In genomic region chr14:71555654-71556559, GRCh38 we compare ENCODE assay signal across 9 cellular contexts.
A peak's percentile ranks its signal among the peaks of the same experiment; 100 is the strongest.
DNase-seq lines count a peak whose midpoint lies in the region; ATAC-seq lines count a peak whose summit lies in the region.
"Had no signal": no experiment of that assay in that cellular context is flagged by ENCODE, and none has a peak within 500 bp of the region (broad histone marks: within the 10 kb centered on the region; RNA-seq: fewer than 3 reads in every experiment).

No MANE protein-coding gene starts in this region.

- H3K4me3 Mint-ChIP-seq in activated T-helper 2 cell treated with anti-CD3 and anti-CD28 coated beads, Interferon-gamma antibody, Interleukin-2, Interleukin-4, amounts not matched to agents 10 μg/mL and 5 μg/mL and 100 μg/mL, durations not matched to agents 14 hours and 24 hours and 36 hours (ENCODE audit: low read depth) = peak overlapping the region; percentile 35
- peak overlapping the region; percentile 70 to 88 (median 82) for H3K4me3 Mint-ChIP-seq in naive thymus-derived CD4-positive, alpha-beta T cell

- no peaks in the 10 kb centered on the region for H3K27me3 Mint-ChIP-seq in activated T-helper 2 cell treated with anti-CD3 and anti-CD28 coated beads, Interferon-gamma antibody, Interleukin-2, Interleukin-4, amounts not matched to agents 10 μg/mL and 5 μg/mL and 100 μg/mL, durations not matched to agents 14 hours and 24 hours and 36 hours (ENCODE audit: low read depth)
- H3K27me3 Mint-ChIP-seq in naive thymus-derived CD4-positive, alpha-beta T cell = no peaks in the 10 kb centered on the region

- H3K36me3 Mint-ChIP-seq in activated T-helper 2 cell treated with anti-CD3 and anti-CD28 coated beads, Interferon-gamma antibody, Interleukin-2, Interleukin-4, amounts not matched to agents 10 μg/mL and 5 μg/mL and 100 μg/mL, durations not matched to agents 14 hours and 24 hours and 36 hours (ENCODE audit: low read depth) = peaks cover 52% of the 10 kb centered on the region
- H3K36me3 Mint-ChIP-seq in naive thymus-derived CD4-positive, alpha-beta T cell = peaks cover 0 to 17% (median 0%) of the 10 kb centered on the region in 5 donors

- peaks cover 3% of the 10 kb centered on the region for H3K9me3 Mint-ChIP-seq in activated T-helper 2 cell treated with anti-CD3 and anti-CD28 coated beads, Interferon-gamma antibody, Interleukin-2, Interleukin-4, amounts not matched to agents 10 μg/mL and 5 μg/mL and 100 μg/mL, durations not matched to agents 14 hours and 24 hours and 36 hours
- no peaks in the 10 kb centered on the region for H3K9me3 Mint-ChIP-seq in naive thymus-derived CD4-positive, alpha-beta T cell

- CTCF ChIA-PET in naive thymus-derived CD4-positive, alpha-beta T cell (lab: Charles Lee) = no interaction called here

- H3K9me3 ChIP-seq in naive thymus-derived CD4-positive, alpha-beta T cell (ENCODE audit: control insufficient read depth in 2 of 3, low read length in 3 of 3) = no peaks in the 10 kb centered on the region
- H3K9me3 ChIP-seq: SJSA1 had no signal

- peaks cover 71% of the 10 kb centered on the region for H3K4me1 Mint-ChIP-seq in activated T-helper 2 cell treated with anti-CD3 and anti-CD28 coated beads, Interferon-gamma antibody, Interleukin-2, Interleukin-4, amounts not matched to agents 10 μg/mL and 5 μg/mL and 100 μg/mL, durations not matched to agents 14 hours and 24 hours and 36 hours (ENCODE audit: low read depth)
- H3K4me1 Mint-ChIP-seq in naive thymus-derived CD4-positive, alpha-beta T cell = peaks cover 37 to 85% (median 68%) of the 10 kb centered on the region in 7 donors

- H3K4me1 ChIP-seq in naive thymus-derived CD4-positive, alpha-beta T cell (ENCODE audit: control insufficient read depth in 2 of 2, insufficient read depth in 2 of 2, low read length in 2 of 2) = peaks cover 30 to 43% of the 10 kb centered on the region in 2 donors
- H3K4me1 ChIP-seq: SJSA1 had no signal

- POLR2A ChIA-PET in naive thymus-derived CD4-positive, alpha-beta T cell (lab: Charles Lee) = interaction anchor here (0.6 to 0.9 kb wide), 2 partner anchors 202 to 233 kb away, joined by 3 to 4 read pairs; no protein-coding TSS in a partner anchor

- peak overlapping the region; percentile 92 for H3K27ac Mint-ChIP-seq in activated T-helper 2 cell treated with anti-CD3 and anti-CD28 coated beads, Interferon-gamma antibody, Interleukin-2, Interleukin-4, amounts not matched to agents 10 μg/mL and 5 μg/mL and 100 μg/mL, durations not matched to agents 14 hours and 24 hours and 36 hours
- peak overlapping the region; percentile 91 to 99 (median 94) for H3K27ac Mint-ChIP-seq in naive thymus-derived CD4-positive, alpha-beta T cell

- no peaks in the 10 kb centered on the region for H3K27me3 ChIP-seq in naive thymus-derived CD4-positive, alpha-beta T cell (ENCODE audit: control insufficient read depth in 2 of 2, insufficient read depth in 2 of 2, low read length in 2 of 2)
- H3K27me3 ChIP-seq: SJSA1 had no signal

- H3K27ac ChIP-seq in naive thymus-derived CD4-positive, alpha-beta T cell (ENCODE audit: low read depth, low read length) = peak overlapping the region; percentile 82
- H3K27ac ChIP-seq: SJSA1 had no signal

- peak overlapping the region; percentile 43 for H3K4me3 ChIP-seq in naive thymus-derived CD4-positive, alpha-beta T cell (ENCODE audit: low read length)
- H3K4me3 ChIP-seq: SJSA1 had no signal

- ATAC-seq in GM18511 (IDR thresholded peaks at IDR 0.05; ENCODE audit: unreplicated experiment) = peak; percentile 91
- peak; percentile 88 for ATAC-seq in HG02610 (IDR thresholded peaks at IDR 0.05; ENCODE audit: unreplicated experiment)
- peak; percentile 92 for ATAC-seq in naive thymus-derived CD4-positive, alpha-beta T cell

- DNase-seq in NCI-H69 (lab: John Stamatoyannopoulos, UW) (peak; percentile 53), UCSD-AML1 (lab: John Stamatoyannopoulos, UW; ENCODE audit: unreplicated experiment) (no peak), GDM1 (lab: John Stamatoyannopoulos, UW) (no peak), NCI-H1092 (lab: John Stamatoyannopoulos, UW) (no peak)
- DNase-seq in activated T-helper 2 cell treated with anti-CD3 and anti-CD28 coated beads, Interferon-gamma antibody, Interleukin-2, Interleukin-4, amounts not matched to agents 10 μg/mL and 5 μg/mL and 100 μg/mL, durations not matched to agents 14 hours and 24 hours and 36 hours (ENCODE audit: low spot score) = peak; percentile 65
- peak; percentile 8 to 81 (median 54) for DNase-seq in naive thymus-derived CD4-positive, alpha-beta T cell

- intact Hi-C loops in activated T-helper 2 cell treated with anti-CD3 and anti-CD28 coated beads, Interferon-gamma antibody, Interleukin-2, Interleukin-4, amounts not matched to agents 10 μg/mL and 5 μg/mL and 100 μg/mL, durations not matched to agents 14 hours and 24 hours and 36 hours (cut with micrococcal nuclease) = loop anchor here (1.0 to 10.0 kb wide), 17 partner anchors 32 to 664 kb away; no protein-coding TSS in a partner anchor
- intact Hi-C loops in naive thymus-derived CD4-positive, alpha-beta T cell (cut with micrococcal nuclease) = loop anchor here (1.0 to 5.0 kb wide), 8 partner anchors 36 to 413 kb away; partner anchors contain the start of gene SIPA1L1 (in 1 of the 2)

- no peaks in the 10 kb centered on the region for H3K36me3 ChIP-seq in naive thymus-derived CD4-positive, alpha-beta T cell (ENCODE audit: control insufficient read depth in 2 of 3, insufficient read depth in 3 of 3, low read length in 3 of 3)
- H3K36me3 ChIP-seq: SJSA1 had no signal

Comparison
In these comparisons a context has a peak if more than half of its experiments do, and no peak if none do; other contexts are left out.
1. DNase-seq: peak in NCI-H69 (single experiment), activated T-helper 2 cell treated with anti-CD3 and anti-CD28 coated beads, Interferon-gamma antibody, Interleukin-2, Interleukin-4, amounts not matched to agents 10 μg/mL and 5 μg/mL and 100 μg/mL, durations not matched to agents 14 hours and 24 hours and 36 hours (single experiment) and naive thymus-derived CD4-positive, alpha-beta T cell (9 of 9); none in UCSD-AML1 (single experiment), GDM1 (single experiment) and NCI-H1092 (single experiment).
2. Peak in every context shown above with its lines, with median percentiles within 50 percentile points of each other: ATAC-seq.